ENCODE assay signal across 15 cellular contexts in the genomic region with DNA sequence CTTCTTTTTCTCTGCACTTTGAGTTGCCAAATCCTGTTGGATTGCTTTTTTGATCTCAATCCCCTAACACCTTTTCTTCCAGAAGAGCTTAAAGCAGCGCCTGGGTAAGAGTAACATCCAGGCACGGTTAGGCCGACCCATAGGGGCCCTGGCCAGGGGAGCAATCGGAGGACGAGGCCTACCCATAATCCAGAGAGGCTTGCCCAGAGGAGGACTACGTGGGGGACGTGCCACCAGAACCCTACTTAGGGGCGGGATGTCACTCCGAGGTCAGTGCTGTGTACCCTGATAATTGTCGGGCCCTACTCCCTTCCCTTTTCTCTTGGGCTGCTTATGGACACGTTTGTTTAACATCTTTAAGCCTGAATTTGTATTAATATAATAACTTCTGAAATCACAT. TPM values are rescaled to one million over a fixed set of nuclear protein-coding genes. Genes with fewer than 3 reads are reported as not detected.
A peak's percentile ranks its signal among the peaks of the same experiment; 100 is the strongest.
DNase-seq lines count a peak whose midpoint lies in the region; ATAC-seq and TF ChIP-seq lines count a peak whose summit lies in the region.
"Had no signal": no experiment of that assay in that cellular context is flagged by ENCODE, and none has a peak within 500 bp of the region (broad histone marks: within the 10 kb centered on the region; RNA-seq: fewer than 3 reads in every experiment).

No MANE protein-coding gene starts in this region.

- CTCF ChIA-PET in MCF 10A (lab: Yijun Ruan, JAX): no interaction called here
- CTCF ChIA-PET in CD8-positive, alpha-beta memory T cell (lab: Charles Lee): no interaction called here

- WGBS in psoas muscle, 3 donors: 71 to 85% (median 72%) methylated on average over 11 of the region's 11 CpGs

- H3K36me3 Mint-ChIP-seq in MCF 10A (ENCODE audit: insufficient read depth, unreplicated experiment): peaks cover 100% of the 10 kb centered on the region
- peaks cover 9 to 94% (median 29%) of the 10 kb centered on the region in 3 donors for H3K36me3 Mint-ChIP-seq in CD8-positive, alpha-beta memory T cell
- H3K36me3 Mint-ChIP-seq in activated naive CD8-positive, alpha-beta T cell treated with anti-CD3 and anti-CD28 coated beads for 36 hours: peaks cover 64% of the 10 kb centered on the region

- H3K9me3 Mint-ChIP-seq in MCF 10A (ENCODE audit: unreplicated experiment): no peaks in the 10 kb centered on the region
- no peaks in the 10 kb centered on the region for H3K9me3 Mint-ChIP-seq in CD8-positive, alpha-beta memory T cell
- no peaks in the 10 kb centered on the region for H3K9me3 Mint-ChIP-seq in activated naive CD8-positive, alpha-beta T cell treated with anti-CD3 and anti-CD28 coated beads for 36 hours
- H3K9me3 Mint-ChIP-seq: GM23338 had no signal

- no peak for ATAC-seq in psoas muscle
- no peak for ATAC-seq in HG02870 (IDR thresholded peaks at IDR 0.05; ENCODE audit: unreplicated experiment)
- no peak for ATAC-seq in HG02840 (IDR thresholded peaks at IDR 0.05; ENCODE audit: low FRiP score, unreplicated experiment)
- ATAC-seq: GM23338 had no signal

- DNase-seq in MCF 10A (ENCODE audit: unreplicated experiment): no peak
- DNase-seq in breast epithelium (ENCODE audit: low spot score in 2 of 2): no peak
- no peak for DNase-seq in CD8-positive, alpha-beta memory T cell
- no peak for DNase-seq in activated naive CD8-positive, alpha-beta T cell treated with anti-CD3 and anti-CD28 coated beads for 36 hours
- no peak for DNase-seq in psoas muscle
- DNase-seq: GF-D8; NCI-H146; NCI-H2107; NCI-H226; NCI-H526; NK-92 treated with Interleukin-12 subunit alpha and Interleukin-12 subunit beta, amount 100 ng/mL, for 24 hours; OCI-M1 had no signal

- H3K4me1 Mint-ChIP-seq in MCF 10A (ENCODE audit: insufficient read depth, unreplicated experiment): peaks cover 28% of the 10 kb centered on the region
- H3K4me1 Mint-ChIP-seq in CD8-positive, alpha-beta memory T cell: peaks cover 48 to 77% (median 68%) of the 10 kb centered on the region in 3 donors
- H3K4me1 Mint-ChIP-seq in activated naive CD8-positive, alpha-beta T cell treated with anti-CD3 and anti-CD28 coated beads for 36 hours: peaks cover 34% of the 10 kb centered on the region

- no TSS peak for BruUV-seq in MCF 10A (replicated peaks; lab: Mats Ljungman, UMichigan)

- H3K27ac Mint-ChIP-seq in MCF 10A (ENCODE audit: low read depth, unreplicated experiment): peak overlapping the region; percentile 26
- H3K27ac Mint-ChIP-seq in CD8-positive, alpha-beta memory T cell: peak overlapping the region in 6 of 8 donors; percentile 10 to 76 (median 46)
- H3K27ac Mint-ChIP-seq in activated naive CD8-positive, alpha-beta T cell treated with anti-CD3 and anti-CD28 coated beads for 36 hours: peak overlapping the region; percentile 14
- H3K27ac Mint-ChIP-seq: GM23338 had no signal

- no peak for TF ChIP-seq CTCF in MCF 10A (IDR thresholded peaks at IDR 0.05; ENCODE audit: unreplicated experiment)
- no peak for TF ChIP-seq CTCF in breast epithelium (IDR thresholded peaks at IDR 0.05)
- TF ChIP-seq CTCF in psoas muscle (IDR thresholded peaks at IDR 0.05): no peak

- no peak for TF ChIP-seq POLR2A in breast epithelium (IDR thresholded peaks at IDR 0.05)

- H3K27me3 Mint-ChIP-seq in MCF 10A (ENCODE audit: insufficient read depth, unreplicated experiment): no peaks in the 10 kb centered on the region
- no peaks in the 10 kb centered on the region for H3K27me3 Mint-ChIP-seq in CD8-positive, alpha-beta memory T cell
- no peaks in the 10 kb centered on the region for H3K27me3 Mint-ChIP-seq in activated naive CD8-positive, alpha-beta T cell treated with anti-CD3 and anti-CD28 coated beads for 36 hours

- no peaks in the 10 kb centered on the region for H3K9me3 ChIP-seq in breast epithelium
- H3K9me3 ChIP-seq in CD8-positive, alpha-beta memory T cell (ENCODE audit: low read length): no peaks in the 10 kb centered on the region
- no peaks in the 10 kb centered on the region for H3K9me3 ChIP-seq in psoas muscle

- H3K27me3 ChIP-seq in breast epithelium (no peaks in the 10 kb centered on the region), psoas muscle (ENCODE audit: insufficient read depth in 3 of 3, low read length in 2 of 3) (no peaks in the 10 kb centered on the region)
- H3K27me3 ChIP-seq in CD8-positive, alpha-beta memory T cell (ENCODE audit: insufficient read depth, low read length, poor library complexity, severe bottlenecking): no peaks in the 10 kb centered on the region

- no peak overlapping the region for H3K4me3 Mint-ChIP-seq in MCF 10A (ENCODE audit: unreplicated experiment)
- no peak overlapping the region for H3K4me3 Mint-ChIP-seq in CD8-positive, alpha-beta memory T cell
- H3K4me3 Mint-ChIP-seq in activated naive CD8-positive, alpha-beta T cell treated with anti-CD3 and anti-CD28 coated beads for 36 hours: no peak overlapping the region
- H3K4me3 Mint-ChIP-seq: GM23338 had no signal

- intact Hi-C loops in MCF 10A (cut with micrococcal nuclease): no loop called here
- intact Hi-C loops in breast epithelium (cut with DNase I; ENCODE audit: low total_unique reads): loop anchor here (1.0 kb wide), 1 partner anchor 23 kb away; no protein-coding TSS in a partner anchor
- intact Hi-C loops in psoas muscle (cut with DNase I): no loop called here

- H3K4me3 ChIP-seq in breast epithelium (no peak overlapping the region), psoas muscle (peak overlapping the region; percentile 4)
- H3K4me3 ChIP-seq in CD8-positive, alpha-beta memory T cell (ENCODE audit: low read length): no peak overlapping the region
- H3K4me3 ChIP-seq: GM23338 had no signal

- H3K27ac ChIP-seq in breast epithelium: peak overlapping the region in 1 of 2 donors; percentile 28
- no peak overlapping the region for H3K27ac ChIP-seq in CD8-positive, alpha-beta memory T cell (ENCODE audit: low read depth, low read length)
- peak overlapping the region; percentile 100 for H3K27ac ChIP-seq in psoas muscle

- no peaks in the 10 kb centered on the region for H3K4me1 ChIP-seq in breast epithelium
- H3K4me1 ChIP-seq in CD8-positive, alpha-beta memory T cell (ENCODE audit: insufficient read depth, low read length): peaks cover 29% of the 10 kb centered on the region
- peaks cover 72% of the 10 kb centered on the region for H3K4me1 ChIP-seq in psoas muscle

- POLR2A ChIA-PET in MCF 10A (lab: Yijun Ruan, JAX): interaction anchor here (0.5 to 46.1 kb wide), 6 partner anchors 8 to 93 kb away, joined by 3 to 1272 read pairs (median 38); a partner anchor contains a TSS
- POLR2A ChIA-PET in CD8-positive, alpha-beta memory T cell (lab: Charles Lee): no interaction called here

- H3K36me3 ChIP-seq in breast epithelium: no peaks in the 10 kb centered on the region
- H3K36me3 ChIP-seq in CD8-positive, alpha-beta memory T cell (ENCODE audit: insufficient read depth, low read length): peaks cover 71% of the 10 kb centered on the region
- H3K36me3 ChIP-seq in psoas muscle (ENCODE audit: insufficient read depth in 1 of 2, low read depth in 1 of 2): peaks cover 31 to 97% of the 10 kb centered on the region in 2 donors

RNA-seq across cellular contexts. Expression of a gene that starts 8.3 kb away (rescaled TPM):
- total RNA-seq in MCF 10A (2022) (147 and 156 TPM in 2 replicates), breast epithelium (100 to 1,000 TPM in 1 of 3 donors, 10 to 100 TPM in 2; 37.1 to 112 (median 71.8) TPM), psoas muscle (10 to 100 TPM; 71.1 to 87.7 (median 80.2) TPM)
- 10 to 100 TPM; 95.9 to 98.9 TPM for total RNA-seq in CD8-positive, alpha-beta memory T cell
- polyA plus RNA-seq in CD8-positive, alpha-beta memory T cell: 70.2 TPM
- total RNA-seq in activated naive CD8-positive, alpha-beta T cell treated with anti-CD3 and anti-CD28 coated beads for 36 hours: 10 to 100 TPM; 94.3 to 98.1 TPM
- 100 to 1,000 TPM in 2 of 3 donors, 10 to 100 TPM in 1; 88.3 to 122 (median 111) TPM for polyA plus RNA-seq in psoas muscle

RNA-seq across cellular contexts. Expression of a gene that starts 13.9 kb away (rescaled TPM):
- total RNA-seq in MCF 10A (2022) (0.74 TPM in 1 of 2 replicates, not detected in the other), breast epithelium (10 to 100 TPM in 2 of 3 donors, 1 to 10 TPM in 1; 6.1 to 40.0 (median 28.5) TPM), psoas muscle (1,000 to 10,000 TPM in 3 of 4 donors, 100 to 1,000 TPM in 1; 785 to 1,205 (median 1,028) TPM)
- total RNA-seq in CD8-positive, alpha-beta memory T cell: not detected
- 0.07 TPM for polyA plus RNA-seq in CD8-positive, alpha-beta memory T cell
- not detected for total RNA-seq in activated naive CD8-positive, alpha-beta T cell treated with anti-CD3 and anti-CD28 coated beads for 36 hours
- polyA plus RNA-seq in psoas muscle: 1,000 to 10,000 TPM in 1 of 3 donors, 100 to 1,000 TPM in 2; 370 to 1,423 (median 918) TPM

RNA-seq across cellular contexts. Expression of a gene that starts 14.9 kb away (rescaled TPM):
- total RNA-seq in MCF 10A (2022) (210 and 236 TPM in 2 replicates), breast epithelium (100 to 1,000 TPM; 163 to 221 (median 198) TPM), psoas muscle (100 to 1,000 TPM in 2 of 4 donors, 10 to 100 TPM in 2; 72.4 to 199 (median 106) TPM)
- 1 to 10 TPM; 5.5 to 7.6 TPM for total RNA-seq in CD8-positive, alpha-beta memory T cell
- 1.3 TPM for polyA plus RNA-seq in CD8-positive, alpha-beta memory T cell
- total RNA-seq in activated naive CD8-positive, alpha-beta T cell treated with anti-CD3 and anti-CD28 coated beads for 36 hours: 1 to 10 TPM; 5.7 to 5.9 TPM
- 100 to 1,000 TPM in 2 of 3 donors, 10 to 100 TPM in 1; 79.6 to 159 (median 133) TPM for polyA plus RNA-seq in psoas muscle

RNA-seq across cellular contexts. Expression of a gene that starts 16.3 kb away (rescaled TPM):
- 55.9 and 63.7 TPM in 2 replicates for total RNA-seq in MCF 10A (2022)
- 10 to 100 TPM; 43.3 to 70.7 (median 54.2) TPM for total RNA-seq in breast epithelium
- total RNA-seq in CD8-positive, alpha-beta memory T cell: 10 to 100 TPM; 36.7 to 39.0 TPM
- 87.7 TPM for polyA plus RNA-seq in CD8-positive, alpha-beta memory T cell
- 10 to 100 TPM; 32.9 to 34.7 TPM for total RNA-seq in activated naive CD8-positive, alpha-beta T cell treated with anti-CD3 and anti-CD28 coated beads for 36 hours
- total RNA-seq in psoas muscle: 10 to 100 TPM; 53.9 to 72.0 (median 58.5) TPM
- polyA plus RNA-seq in psoas muscle: 100 to 1,000 TPM in 1 of 3 donors, 10 to 100 TPM in 2; 51.7 to 102 (median 60.4) TPM

RNA-seq across cellular contexts. Expression of a gene that starts 26.0 kb away (rescaled TPM):
- total RNA-seq in MCF 10A (2022): 264 and 332 TPM in 2 replicates
- total RNA-seq in breast epithelium: 10 to 100 TPM in 2 of 3 donors, not detected in 1; 70.1 to 99.2 TPM
- total RNA-seq in CD8-positive, alpha-beta memory T cell: not detected
- not detected for polyA plus RNA-seq in CD8-positive, alpha-beta memory T cell
- total RNA-seq in activated naive CD8-positive, alpha-beta T cell treated with anti-CD3 and anti-CD28 coated beads for 36 hours: not detected
- under 1 TPM in 1 of 4 donors, not detected in 3; 0.22 TPM for total RNA-seq in psoas muscle
- polyA plus RNA-seq in psoas muscle: under 1 TPM; 0.38 to 0.48 (median 0.39) TPM

Comparison
In these comparisons a context has a peak if more than half of its experiments do, and no peak if none do; other contexts are left out.
1. RNA of a gene that starts 13.9 kb away (total RNA-seq): 785 to 1,205 TPM in psoas muscle; 6.1 to 40.0 TPM in breast epithelium, 0.74 TPM in MCF 10A, not detected in CD8-positive, alpha-beta memory T cell and not detected in activated naive CD8-positive, alpha-beta T cell treated with anti-CD3 and anti-CD28 coated beads for 36 hours; every median in the first group is over 10 times any median in the second.
2. RNA of a gene that starts 14.9 kb away (total RNA-seq): 210 to 236 TPM in MCF 10A, 163 to 221 TPM in breast epithelium and 72.4 to 199 TPM in psoas muscle; 5.5 to 7.6 TPM in CD8-positive, alpha-beta memory T cell and 5.7 to 5.9 TPM in activated naive CD8-positive, alpha-beta T cell treated with anti-CD3 and anti-CD28 coated beads for 36 hours; every median in the first group is over 4 times any median in the second.
3. Peak in every context shown above with its lines, with median percentiles within 50 percentile points of each other: H3K27ac Mint-ChIP-seq.